31 cellular contexts compared by ENCODE assay signal in the genomic region with DNA sequence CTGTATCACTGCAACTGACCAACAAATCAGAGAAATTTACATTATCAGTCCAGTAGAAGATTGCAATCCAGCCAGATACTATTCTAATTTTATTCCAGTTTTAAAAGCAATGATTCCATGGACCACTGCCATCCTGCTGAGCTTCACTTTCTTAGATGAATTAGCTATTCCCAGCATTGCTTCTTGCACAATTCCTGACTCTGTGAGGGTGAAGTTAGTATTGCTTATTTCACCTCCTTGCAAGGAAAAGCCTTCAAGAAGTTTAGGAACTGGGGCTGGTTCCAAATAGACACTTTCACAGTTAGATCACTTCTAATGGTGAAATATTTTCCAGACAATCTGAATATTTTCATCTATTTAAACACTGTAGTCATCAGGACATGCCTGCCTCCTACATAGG.
DNase-seq lines count a peak whose midpoint lies in the region; ATAC-seq, FAIRE-seq and TF ChIP-seq lines count a peak whose summit lies in the region.
"Had no signal": no experiment of that assay in that cellular context is flagged by ENCODE, and none has a peak within 500 bp of the region (broad histone marks: within the 10 kb centered on the region; RNA-seq: fewer than 3 reads in every experiment).

No MANE protein-coding gene starts in this region.

- intact Hi-C loops in PC-9 (cut with micrococcal nuclease; ENCODE audit: unreplicated experiment): no loop called here

- H3K9ac ChIP-seq in astrocyte (ENCODE audit: low read length) (no peak overlapping the region), subcutaneous abdominal adipose tissue (ENCODE audit: low read length in 5 of 5) (no peak overlapping the region)

- TF ChIP-seq CTCF in astrocyte (IDR thresholded peaks at IDR 0.05; ENCODE audit: insufficient read depth, low read depth, low read length) (no peak), gastroesophageal sphincter (IDR thresholded peaks at IDR 0.05) (no peak), PC-9 (conservative IDR thresholded peaks at IDR 0.05) (no peak), glutamatergic neuron (IDR thresholded peaks at IDR 0.05; ENCODE audit: partially characterized antibody, unreplicated experiment) (no peak)

- H2AFZ ChIP-seq in astrocyte (ENCODE audit: low read depth, low read length) (no peak overlapping the region), PC-9 (no peak overlapping the region)

- H3K27ac Mint-ChIP-seq in astrocyte (ENCODE audit: unreplicated experiment) (no peak overlapping the region), glutamatergic neuron (ENCODE audit: unreplicated experiment) (no peak overlapping the region)
- H3K27ac Mint-ChIP-seq: activated naive CD8-positive, alpha-beta T cell treated with anti-CD3 and anti-CD28 coated beads, Interleukin-2, amount 50 U/mL, for 24 hours; CD4-positive, alpha-beta T cell; effector memory CD8-positive, alpha-beta T cell; natural killer cell treated with Interleukin-12 subunit alpha and Interleukin-12 subunit beta and Interleukin-15 and Interleukin-18, amount 100 ng/mL, for 72 hours; stimulated activated naive B cell treated with anti-CD40 and anti-IgM and Interleukin-4, amounts not matched to agents 10 μg/mL and 1 μg/mL and 100 μg/mL, for 72 hours had no signal

- H3K9me3 Mint-ChIP-seq in astrocyte (ENCODE audit: unreplicated experiment) (peaks cover 4% of the 10 kb centered on the region), glutamatergic neuron (ENCODE audit: unreplicated experiment) (no peaks in the 10 kb centered on the region)
- H3K9me3 Mint-ChIP-seq: activated naive CD8-positive, alpha-beta T cell treated with anti-CD3 and anti-CD28 coated beads, Interleukin-2, amount 50 U/mL, for 24 hours; CD4-positive, alpha-beta T cell; effector memory CD8-positive, alpha-beta T cell had no signal

- POLR2A ChIA-PET in PC-9 (lab: Charles Lee; ENCODE audit: unreplicated experiment): no interaction called here

- H3K4me2 ChIP-seq in astrocyte (ENCODE audit: low read length) (no peak overlapping the region), PC-9 (no peak overlapping the region)

- H3K79me2 ChIP-seq in astrocyte (ENCODE audit: insufficient read depth, low read length): no peaks in the 10 kb centered on the region
- no peaks in the 10 kb centered on the region for H3K79me2 ChIP-seq in PC-9 (ENCODE audit: low read depth)

- peak; percentile 67 for ATAC-seq in gastroesophageal sphincter
- ATAC-seq: activated naive CD8-positive, alpha-beta T cell treated with anti-CD3 and anti-CD28 coated beads, Interleukin-2, amount 50 U/mL, for 24 hours; effector memory CD8-positive, alpha-beta T cell; mucosa of descending colon; natural killer cell treated with Interleukin-12 subunit alpha and Interleukin-12 subunit beta and Interleukin-15 and Interleukin-18, amount 100 ng/mL, for 72 hours; Panc1; right lobe of liver; stimulated activated naive B cell treated with anti-CD40 and anti-IgM and Interleukin-4, amounts not matched to agents 10 μg/mL and 1 μg/mL and 100 μg/mL, for 72 hours had no signal

- no peak overlapping the region for H3K4me3 Mint-ChIP-seq in astrocyte (ENCODE audit: unreplicated experiment)
- H3K4me3 Mint-ChIP-seq in glutamatergic neuron (ENCODE audit: unreplicated experiment): no peak overlapping the region
- H3K4me3 Mint-ChIP-seq: activated naive CD8-positive, alpha-beta T cell treated with anti-CD3 and anti-CD28 coated beads, Interleukin-2, amount 50 U/mL, for 24 hours; CD4-positive, alpha-beta T cell; effector memory CD8-positive, alpha-beta T cell; natural killer cell treated with Interleukin-12 subunit alpha and Interleukin-12 subunit beta and Interleukin-15 and Interleukin-18, amount 100 ng/mL, for 72 hours; stimulated activated naive B cell treated with anti-CD40 and anti-IgM and Interleukin-4, amounts not matched to agents 10 μg/mL and 1 μg/mL and 100 μg/mL, for 72 hours had no signal

- no peak for TF ChIP-seq POLR2A in gastroesophageal sphincter (IDR thresholded peaks at IDR 0.05)

- no peak for FAIRE-seq in astrocyte (lab: Jason Lieb, UNC)
- FAIRE-seq: colon, kidney, urothelium cell line had no signal

- no TSS peak for BruUV-seq in PC-9 (replicated peaks; lab: Mats Ljungman, UMichigan)

- no peaks in the 10 kb centered on the region for H3K27me3 ChIP-seq in astrocyte (ENCODE audit: insufficient read depth, low read length)
- H3K27me3 ChIP-seq in gastroesophageal sphincter: no peaks in the 10 kb centered on the region
- H3K27me3 ChIP-seq in subcutaneous abdominal adipose tissue (ENCODE audit: control insufficient read depth in 5 of 5, insufficient read depth in 4 of 5, low read length in 5 of 5): no peaks in the 10 kb centered on the region
- H3K27me3 ChIP-seq in PC-9 (ENCODE audit: insufficient read depth, low read depth): no peaks in the 10 kb centered on the region
- H3K27me3 ChIP-seq: ovary, right lobe of liver had no signal

- H3K4me3 ChIP-seq in astrocyte (ENCODE audit: insufficient read depth, low read depth, low read length): no peak overlapping the region
- H3K4me3 ChIP-seq in gastroesophageal sphincter: no peak overlapping the region
- H3K4me3 ChIP-seq in subcutaneous abdominal adipose tissue (ENCODE audit: low read depth in 1 of 5, low read length in 5 of 5): no peak overlapping the region
- H3K4me3 ChIP-seq in PC-9: no peak overlapping the region
- H3K4me3 ChIP-seq: HAP-1, mucosa of descending colon, ovary, right lobe of liver had no signal

- peak; percentile 69 for DNase-seq in GM03348 (ENCODE audit: low spot score)
- DNase-seq in astrocyte (ENCODE audit: low read depth): peak; percentile 70
- no peak for DNase-seq in cerebellum (ENCODE audit: low spot score)
- DNase-seq in PC-9: no peak
- no peak for DNase-seq in glutamatergic neuron
- DNase-seq: activated CD4-positive, alpha-beta T cell treated with anti-CD3 and anti-CD28 coated beads for 4 hours; activated effector memory CD4-positive, alpha-beta T cell treated with anti-CD3 and anti-CD28 coated beads, Interleukin-2, amount 50 U/mL, for 16 hours; activated naive CD8-positive, alpha-beta T cell treated with anti-CD3 and anti-CD28 coated beads, Interleukin-2, amount 50 U/mL, for 24 hours; activated T-cell treated with anti-CD3 and anti-CD28 coated beads, Interleukin-2, amount 50 U/mL, for 1 hour; AML-193; CD4-positive, alpha-beta T cell; effector memory CD8-positive, alpha-beta T cell; erythroblast; kidney; mucosa of descending colon; NCI-H1092 treated with DMSO at 0.1 percent for 48 hours; NCI-H1930; NCI-H526; NK-92 treated with Interleukin-12 subunit alpha and Interleukin-12 subunit beta, amount 100 ng/mL, for 24 hours; ovary; right lobe of liver; SIG-M5; stimulated activated CD4-positive, alpha-beta T cell treated with anti-CD3 and anti-CD28 coated beads, Interleukin-15, amount 100 ng/mL, for 24 hours; stimulated activated naive B cell treated with anti-CD40 and anti-IgM and Interleukin-4, amounts not matched to agents 10 μg/mL and 1 μg/mL and 100 μg/mL, for 72 hours had no signal

- H3K36me3 ChIP-seq in astrocyte (ENCODE audit: insufficient read depth, low read length) (no peaks in the 10 kb centered on the region), gastroesophageal sphincter (no peaks in the 10 kb centered on the region), subcutaneous abdominal adipose tissue (ENCODE audit: control insufficient read depth in 5 of 5, insufficient read depth in 5 of 5, low read length in 5 of 5) (no peaks in the 10 kb centered on the region), PC-9 (ENCODE audit: low read depth) (no peaks in the 10 kb centered on the region)
- H3K36me3 ChIP-seq: HAP-1, ovary, right lobe of liver had no signal

- CTCF ChIA-PET in PC-9 (lab: Charles Lee): no interaction called here

- H3K9me3 ChIP-seq in astrocyte (ENCODE audit: insufficient read depth, low read depth, low read length) (no peaks in the 10 kb centered on the region), gastroesophageal sphincter (no peaks in the 10 kb centered on the region), subcutaneous abdominal adipose tissue (ENCODE audit: control insufficient read depth in 5 of 5, low read length in 5 of 5) (no peaks in the 10 kb centered on the region), PC-9 (ENCODE audit: insufficient read depth, low read depth) (no peaks in the 10 kb centered on the region; the same call in 1 of the 2 replicates)
- H3K9me3 ChIP-seq: HAP-1, mucosa of descending colon, ovary, right lobe of liver had no signal

- H3F3A ChIP-seq in PC-9 (ENCODE audit: insufficient read depth, low read depth): no peaks in the 10 kb centered on the region

- TF ChIP-seq EP300 in gastroesophageal sphincter (IDR thresholded peaks at IDR 0.05): no peak

- H3K36me3 Mint-ChIP-seq in astrocyte (ENCODE audit: low read depth, unreplicated experiment) (no peaks in the 10 kb centered on the region), glutamatergic neuron (ENCODE audit: unreplicated experiment) (no peaks in the 10 kb centered on the region)
- H3K36me3 Mint-ChIP-seq: stimulated activated naive B cell treated with anti-CD40 and anti-IgM and Interleukin-4, amounts not matched to agents 10 μg/mL and 1 μg/mL and 100 μg/mL, for 72 hours had no signal

- H3K4me1 ChIP-seq in astrocyte (ENCODE audit: insufficient read depth, low read length): no peaks in the 10 kb centered on the region
- H3K4me1 ChIP-seq in gastroesophageal sphincter: peaks cover 0 to 4% (median 0%) of the 10 kb centered on the region in 3 donors
- peaks cover 3 to 25% (median 16%) of the 10 kb centered on the region in 5 donors for H3K4me1 ChIP-seq in subcutaneous abdominal adipose tissue (ENCODE audit: control insufficient read depth in 5 of 5, insufficient read depth in 5 of 5, low read length in 5 of 5)
- no peaks in the 10 kb centered on the region for H3K4me1 ChIP-seq in PC-9 (replicated peaks; ENCODE audit: insufficient read depth)
- H3K4me1 ChIP-seq: HAP-1, right lobe of liver had no signal

- no peak overlapping the region for H3K27ac ChIP-seq in astrocyte (ENCODE audit: low read depth, low read length)
- no peak overlapping the region for H3K27ac ChIP-seq in gastroesophageal sphincter
- peak overlapping the region; percentile 13 for H3K27ac ChIP-seq in subcutaneous abdominal adipose tissue (ENCODE audit: low read depth, low read length)
- H3K27ac ChIP-seq in PC-9: no peak overlapping the region
- H3K27ac ChIP-seq: ovary, right lobe of liver had no signal

- H3K9me2 ChIP-seq in PC-9 (ENCODE audit: insufficient read depth): no peaks in the 10 kb centered on the region

- no peaks in the 10 kb centered on the region for H3K27me3 Mint-ChIP-seq in astrocyte (ENCODE audit: low read depth, unreplicated experiment)
- no peaks in the 10 kb centered on the region for H3K27me3 Mint-ChIP-seq in glutamatergic neuron (ENCODE audit: unreplicated experiment)

- H3K4me1 Mint-ChIP-seq in astrocyte (ENCODE audit: low read depth, unreplicated experiment) (no peaks in the 10 kb centered on the region), glutamatergic neuron (ENCODE audit: low read depth, unreplicated experiment) (no peaks in the 10 kb centered on the region)
- H3K4me1 Mint-ChIP-seq: activated naive CD8-positive, alpha-beta T cell treated with anti-CD3 and anti-CD28 coated beads, Interleukin-2, amount 50 U/mL, for 24 hours; stimulated activated naive B cell treated with anti-CD40 and anti-IgM and Interleukin-4, amounts not matched to agents 10 μg/mL and 1 μg/mL and 100 μg/mL, for 72 hours had no signal

- H4K20me1 ChIP-seq in astrocyte (ENCODE audit: insufficient read depth, low read length): no peaks in the 10 kb centered on the region
- no peaks in the 10 kb centered on the region for H4K20me1 ChIP-seq in PC-9 (ENCODE audit: insufficient read depth)

Comparison
In these comparisons a context has a peak if more than half of its experiments do, and no peak if none do; other contexts are left out.
1. DNase-seq: peak in GM03348 (single experiment) and astrocyte (single experiment); none in cerebellum (single experiment), PC-9 (0 of 2) and glutamatergic neuron (single experiment).